ENCODE assay signal across 12 cellular contexts in genomic region chr2:147525724-147526489, GRCh38.
DNase-seq lines count a peak whose midpoint lies in the region; ATAC-seq and TF ChIP-seq lines count a peak whose summit lies in the region.
"Had no signal": no experiment of that assay in that cellular context is flagged by ENCODE, and none has a peak within 500 bp of the region (broad histone marks: within the 10 kb centered on the region; RNA-seq: fewer than 3 reads in every experiment).

No MANE protein-coding gene starts in this region.

- POLR2A ChIA-PET in activated CD4-positive, alpha-beta T cell treated with anti-CD3 and anti-CD28 coated beads, Interleukin-2, amount 10 ng/mL, durations not matched to agents 7 days and 5 days (lab: Charles Lee): no interaction called here

- CTCF ChIA-PET in activated CD4-positive, alpha-beta T cell treated with anti-CD3 and anti-CD28 coated beads, Interleukin-2, amount 10 ng/mL, durations not matched to agents 7 days and 5 days (lab: Charles Lee): interaction anchor here (0.6 to 0.7 kb wide), 3 partner anchors 10 to 480 kb away, joined by 3 to 4 read pairs (median 3); no protein-coding TSS in a partner anchor

- no peak for TF ChIP-seq POLR2A in gastrocnemius medialis (IDR thresholded peaks at IDR 0.05)

- in situ Hi-C loops in gastrocnemius medialis (cut with MboI; ENCODE audit: low sequenced_read_pairs in 4 of 4): loop anchor here in 1 of 4 donors (25.0 kb wide), 1 partner anchor 386 kb away; no protein-coding TSS in a partner anchor

- H3K27ac ChIP-seq in gastrocnemius medialis: no peak overlapping the region

- peaks cover 0 to 12% of the 10 kb centered on the region in 2 donors for H3K4me1 ChIP-seq in gastrocnemius medialis

- H3K9me3 ChIP-seq in gastrocnemius medialis: no peaks in the 10 kb centered on the region

- H3K27me3 Mint-ChIP-seq in activated CD4-positive, alpha-beta T cell treated with anti-CD3 and anti-CD28 coated beads, Interleukin-2, amount 10 ng/mL, durations not matched to agents 7 days and 5 days: no peaks in the 10 kb centered on the region
- H3K27me3 Mint-ChIP-seq: stimulated activated memory B cell treated with anti-CD40 and anti-IgM and Interleukin-4, amounts not matched to agents 10 μg/mL and 1 μg/mL and 100 μg/mL, for 72 hours had no signal

- no peak overlapping the region for H3K4me3 Mint-ChIP-seq in activated CD4-positive, alpha-beta T cell treated with anti-CD3 and anti-CD28 coated beads, Interleukin-2, amount 10 ng/mL, durations not matched to agents 7 days and 5 days
- H3K4me3 Mint-ChIP-seq: activated T-cell treated with anti-CD3 and anti-CD28 coated beads, Interleukin-2, amount 50 U/mL, for 72 hours; neural crest cell; stimulated activated memory B cell treated with anti-CD40 and anti-IgM and Interleukin-4, amounts not matched to agents 10 μg/mL and 1 μg/mL and 100 μg/mL, for 72 hours had no signal

- no peaks in the 10 kb centered on the region for H3K36me3 ChIP-seq in gastrocnemius medialis

- peaks cover 20% of the 10 kb centered on the region for H3K4me1 Mint-ChIP-seq in activated CD4-positive, alpha-beta T cell treated with anti-CD3 and anti-CD28 coated beads, Interleukin-2, amount 10 ng/mL, durations not matched to agents 7 days and 5 days
- H3K4me1 Mint-ChIP-seq: neural crest cell; stimulated activated memory B cell treated with anti-CD40 and anti-IgM and Interleukin-4, amounts not matched to agents 10 μg/mL and 1 μg/mL and 100 μg/mL, for 72 hours had no signal

- peaks cover 5% of the 10 kb centered on the region for H3K36me3 Mint-ChIP-seq in activated CD4-positive, alpha-beta T cell treated with anti-CD3 and anti-CD28 coated beads, Interleukin-2, amount 10 ng/mL, durations not matched to agents 7 days and 5 days (ENCODE audit: low read depth)
- H3K36me3 Mint-ChIP-seq: stimulated activated memory B cell treated with anti-CD40 and anti-IgM and Interleukin-4, amounts not matched to agents 10 μg/mL and 1 μg/mL and 100 μg/mL, for 72 hours had no signal

- peak; percentile 8 for DNase-seq in activated CD4-positive, alpha-beta T cell treated with anti-CD3 and anti-CD28 coated beads, Interleukin-2, amount 10 ng/mL, durations not matched to agents 7 days and 5 days
- DNase-seq in activated CD4-positive, alpha-beta T cell treated with anti-CD3 and anti-CD28 coated beads for 1 hour: no peak
- peak; percentile 44 for DNase-seq in NCI-H510A (lab: John Stamatoyannopoulos, UW)
- peak; percentile 38 for DNase-seq in superior temporal gyrus (ENCODE audit: extremely low spot score)
- no peak for DNase-seq in GOT3 (lab: John Stamatoyannopoulos, UW)
- no peak for DNase-seq in gastrocnemius medialis
- DNase-seq: activated T-cell treated with anti-CD3 and anti-CD28 coated beads, Interleukin-2, amount 50 U/mL, for 72 hours; NCI-H1930 had no signal

- H3K27ac Mint-ChIP-seq in activated CD4-positive, alpha-beta T cell treated with anti-CD3 and anti-CD28 coated beads, Interleukin-2, amount 10 ng/mL, durations not matched to agents 7 days and 5 days: peak overlapping the region; percentile 48
- H3K27ac Mint-ChIP-seq: activated T-cell treated with anti-CD3 and anti-CD28 coated beads, Interleukin-2, amount 50 U/mL, for 72 hours; stimulated activated memory B cell treated with anti-CD40 and anti-IgM and Interleukin-4, amounts not matched to agents 10 μg/mL and 1 μg/mL and 100 μg/mL, for 72 hours had no signal

- H3K9me3 Mint-ChIP-seq in activated CD4-positive, alpha-beta T cell treated with anti-CD3 and anti-CD28 coated beads, Interleukin-2, amount 10 ng/mL, durations not matched to agents 7 days and 5 days: peaks cover 7% of the 10 kb centered on the region
- H3K9me3 Mint-ChIP-seq: stimulated activated memory B cell treated with anti-CD40 and anti-IgM and Interleukin-4, amounts not matched to agents 10 μg/mL and 1 μg/mL and 100 μg/mL, for 72 hours had no signal

- intact Hi-C loops in gastrocnemius medialis (cut with DNase I; ENCODE audit: low total_unique reads): loop anchor here (10.0 kb wide), 1 partner anchor 791 kb away; no protein-coding TSS in a partner anchor

- no peak overlapping the region for H3K4me3 ChIP-seq in gastrocnemius medialis

- TF ChIP-seq CTCF in gastrocnemius medialis (IDR thresholded peaks at IDR 0.05 in 4 of 5, conservative IDR thresholded peaks at IDR 0.05 in 1 of 5): no peak

- ATAC-seq in esophagus mucosa: peak; percentile 51
- ATAC-seq in GM21619 (IDR thresholded peaks at IDR 0.05; ENCODE audit: unreplicated experiment): no peak
- ATAC-seq in gastrocnemius medialis: no peak
- ATAC-seq: stimulated activated memory B cell treated with anti-CD40 and anti-IgM and Interleukin-4, amounts not matched to agents 10 μg/mL and 1 μg/mL and 100 μg/mL, for 72 hours had no signal

- no peaks in the 10 kb centered on the region for H3K27me3 ChIP-seq in gastrocnemius medialis

Comparison
In these comparisons a context has a peak if more than half of its experiments do, and no peak if none do; other contexts are left out.
1. DNase-seq: peak in activated CD4-positive, alpha-beta T cell treated with anti-CD3 and anti-CD28 coated beads, Interleukin-2, amount 10 ng/mL, durations not matched to agents 7 days and 5 days (single experiment), NCI-H510A (single experiment) and superior temporal gyrus (single experiment); none in activated CD4-positive, alpha-beta T cell treated with anti-CD3 and anti-CD28 coated beads for 1 hour (single experiment), GOT3 (single experiment) and gastrocnemius medialis (0 of 2).